Comparison of ENCODE assay signal across 21 cellular contexts in genomic region chr3:103624289-103624688, GRCh38.
"Had no signal": no experiment of that assay in that cellular context is flagged by ENCODE, and none has a peak within 500 bp of the region (broad histone marks: within the 10 kb centered on the region; RNA-seq: fewer than 3 reads in every experiment).

No MANE protein-coding gene starts in this region.

- H3K4me1 ChIP-seq: Peyer's patch, SJSA1 had no signal

- ATAC-seq: PC-3 had no signal

- H3K36me3 ChIP-seq: Peyer's patch, SJSA1 had no signal

- H3K9me3 ChIP-seq: Peyer's patch, SJSA1 had no signal

- DNase-seq: KBM-7, MM.1S, MV-4-11, NCI-H1092, NCI-H1436 treated with DMSO at 0.1 percent for 48 hours, NCI-H1694 treated with DMSO at 0.1 percent for 48 hours, NCI-H187 treated with DMSO at 0.1 percent for 48 hours, NCI-H2029, NCI-H2171, NCI-H2227 treated with DMSO at 0.1 percent for 48 hours, NCI-H345, NCI-H446, NCI-H510A treated with DMSO at 0.1 percent for 48 hours, NCI-H524 treated with DMSO at 0.1 percent for 48 hours, NCI-H526 treated with DMSO at 0.1 percent for 48 hours, PC-3, Peyer's patch, Right ventricle myocardium superior, RPMI8226, SHP77 treated with DMSO at 0.1 percent for 48 hours had no signal

- H3K27me3 ChIP-seq: Peyer's patch, SJSA1 had no signal

- H3K27ac ChIP-seq: Peyer's patch, SJSA1 had no signal

- H3K4me3 ChIP-seq: Peyer's patch, SJSA1 had no signal
